Comparison of ENCODE assay signal across 10 cellular contexts in genomic region chr14:69719501-69719951, GRCh38. TPM values are rescaled to one million over a fixed set of nuclear protein-coding genes. Genes with fewer than 3 reads are reported as not detected.
DNase-seq lines count a peak whose midpoint lies in the region; ATAC-seq, FAIRE-seq and TF ChIP-seq lines count a peak whose summit lies in the region.
"Had no signal": no experiment of that assay in that cellular context is flagged by ENCODE, and none has a peak within 500 bp of the region (broad histone marks: within the 10 kb centered on the region; RNA-seq: fewer than 3 reads in every experiment).

No MANE protein-coding gene starts in this region.

- in situ Hi-C loops in astrocyte of the cerebellum (cut with HindIII; ENCODE audit: low sequenced_read_pairs): no loop called here

- intact Hi-C loops in right cardiac atrium (cut with DNase I): no loop called here

- H3K9me3 ChIP-seq in right cardiac atrium (ENCODE audit: control insufficient read depth, low read length) (no peaks in the 10 kb centered on the region), smooth muscle cell (replicated peaks; ENCODE audit: low read depth) (no peaks in the 10 kb centered on the region)

- DNase-seq in HS-5 (ENCODE audit: low read depth) (peak; percentile 60), astrocyte of the cerebellum (ENCODE audit: low read depth) (peak; percentile 90), right cardiac atrium (peak in 2 of 3 donors; percentile 62 to 81), smooth muscle cell (lab: John Stamatoyannopoulos, UW; ENCODE audit: unreplicated experiment) (no peak), COLO829 (ENCODE audit: low spot score) (no peak), GM19239 (ENCODE audit: insufficient read length, low spot score) (no peak), DMS53 treated with DMSO at 0.1 percent for 48 hours (lab: John Stamatoyannopoulos, UW; ENCODE audit: unreplicated experiment) (no peak), Ammon's horn (ENCODE audit: low spot score) (no peak)
- DNase-seq: activated CD4-positive, alpha-beta T cell treated with anti-CD3 and anti-CD28 coated beads for 48 hours; NCI-H1092 treated with DMSO at 0.1 percent for 48 hours had no signal

- no peaks in the 10 kb centered on the region for H3K36me3 ChIP-seq in smooth muscle cell (ENCODE audit: low read depth)

- no peak for TF ChIP-seq CTCF in astrocyte of the cerebellum (IDR thresholded peaks at IDR 0.05; ENCODE audit: low read depth, low read length, missing control alignments)
- no peak for TF ChIP-seq CTCF in smooth muscle cell (IDR thresholded peaks at IDR 0.05; ENCODE audit: borderline replicate concordance, insufficient read depth, poor library complexity, severe bottlenecking)

- H2AFZ ChIP-seq in smooth muscle cell (ENCODE audit: low read depth): no peak overlapping the region

- peaks cover 4% of the 10 kb centered on the region for H3F3A ChIP-seq in smooth muscle cell (ENCODE audit: low read depth)

- H3K4me2 ChIP-seq in smooth muscle cell: peak overlapping the region; percentile 30

- H3K4me1 ChIP-seq in right cardiac atrium (ENCODE audit: control insufficient read depth, insufficient read depth, low read length) (peaks cover 15% of the 10 kb centered on the region), smooth muscle cell (ENCODE audit: low read depth) (peaks cover 23% of the 10 kb centered on the region)

- peak overlapping the region; percentile 55 for H3K9ac ChIP-seq in smooth muscle cell (ENCODE audit: low read depth)

- 35% methylated on average over 7 of the region's 7 CpGs for WGBS in right cardiac atrium
- 29% methylated on average over 7 of the region's 7 CpGs for WGBS in smooth muscle cell (ENCODE audit: low lambda C conversion rate)

- H3K4me3 ChIP-seq in astrocyte of the cerebellum (ENCODE audit: low read depth, low read length): no peak overlapping the region
- no peak overlapping the region for H3K4me3 ChIP-seq in right cardiac atrium (ENCODE audit: low read length)
- H3K4me3 ChIP-seq in smooth muscle cell: no peak overlapping the region

- no peaks in the 10 kb centered on the region for H3K79me2 ChIP-seq in smooth muscle cell (ENCODE audit: low read depth)

- H4K20me1 ChIP-seq in smooth muscle cell (ENCODE audit: low read depth): no peaks in the 10 kb centered on the region

- H3K27me3 ChIP-seq in right cardiac atrium (ENCODE audit: control insufficient read depth, insufficient read depth) (no peaks in the 10 kb centered on the region), smooth muscle cell (ENCODE audit: low read depth) (no peaks in the 10 kb centered on the region)

- FAIRE-seq in GM19239 (lab: Jason Lieb, UNC): no peak

- peak; percentile 76 to 88 for ATAC-seq in right cardiac atrium

- H3K27ac ChIP-seq in right cardiac atrium (ENCODE audit: low read length) (peak overlapping the region; percentile 50), smooth muscle cell (ENCODE audit: low read depth) (peak overlapping the region; percentile 88)

RNA-seq across cellular contexts. Expression of gene SRSF5, which starts 47.4 kb away (rescaled TPM):
- total RNA-seq in right cardiac atrium: 100 to 1,000 TPM; 210 to 259 (median 237) TPM
- 279 TPM for polyA plus RNA-seq in right cardiac atrium
- total RNA-seq in smooth muscle cell: 197 and 246 TPM in 2 replicates
- polyA plus RNA-seq in smooth muscle cell: 201 and 300 TPM in 2 replicates

Comparison
In these comparisons a context has a peak if more than half of its experiments do, and no peak if none do; other contexts are left out.
1. DNase-seq: peak in HS-5 (single experiment), astrocyte of the cerebellum (single experiment) and right cardiac atrium (2 of 3); none in smooth muscle cell (single experiment), COLO829 (single experiment), GM19239 (single experiment), DMS53 treated with DMSO at 0.1 percent for 48 hours (single experiment) and Ammon's horn (single experiment).